In the genomic region with DNA sequence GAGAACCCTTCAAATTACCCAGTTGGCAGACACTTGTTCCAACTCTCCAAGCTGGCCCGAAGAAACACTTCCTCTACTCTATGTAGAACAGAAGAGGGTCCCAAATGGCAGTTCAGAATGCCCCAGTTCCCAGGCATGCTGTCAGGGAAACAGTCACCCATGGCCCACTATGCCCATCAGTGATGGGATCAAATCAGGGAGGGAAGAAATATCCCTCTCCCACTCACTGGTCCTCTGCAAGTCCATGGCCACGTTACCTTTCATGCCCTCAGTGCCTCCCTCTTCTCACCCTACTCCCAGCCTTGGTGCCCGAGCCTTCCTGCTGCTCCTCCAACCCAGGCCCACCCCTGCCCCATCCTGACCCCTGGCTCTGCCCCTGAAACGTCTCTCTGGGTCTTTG, we compare ENCODE assay signal across 19 cellular contexts. TPM values are rescaled to one million over a fixed set of nuclear protein-coding genes. Genes with fewer than 3 reads are reported as not detected.
DNase-seq lines count a peak whose midpoint lies in the region; ATAC-seq and TF ChIP-seq lines count a peak whose summit lies in the region.
"Had no signal": no experiment of that assay in that cellular context is flagged by ENCODE, and none has a peak within 500 bp of the region (broad histone marks: within the 10 kb centered on the region; RNA-seq: fewer than 3 reads in every experiment).

No MANE protein-coding gene starts in this region.

- intact Hi-C loops in activated CD8-positive, alpha-beta T cell treated with anti-CD3 and anti-CD28 coated beads for 36 hours (cut with micrococcal nuclease), result no loop called here
- intact Hi-C loops in CD4-positive, alpha-beta T cell (cut with DNase I, micrococcal nuclease), result no loop called here

- no peaks in the 10 kb centered on the region for H3K27me3 ChIP-seq in CD4-positive, alpha-beta T cell (ENCODE audit: control insufficient read depth, insufficient read depth, low read length)
- H3K27me3 ChIP-seq: BLaER1 had no signal

- peak overlapping the region; percentile 54 for H3K27ac Mint-ChIP-seq in activated CD8-positive, alpha-beta T cell treated with anti-CD3 and anti-CD28 coated beads, Interleukin-2, amount 10 ng/mL, durations not matched to agents 7 days and 5 days
- H3K27ac Mint-ChIP-seq in activated CD8-positive, alpha-beta T cell treated with anti-CD3 and anti-CD28 coated beads for 36 hours, result no peak overlapping the region
- H3K27ac Mint-ChIP-seq in CD4-positive, alpha-beta T cell, result peak overlapping the region; percentile 20
- peak overlapping the region; percentile 64 to 86 for H3K27ac Mint-ChIP-seq in effector memory CD8-positive, alpha-beta T cell
- H3K27ac Mint-ChIP-seq in natural killer cell treated with Interleukin-12 subunit alpha and Interleukin-12 subunit beta and Interleukin-15 and Interleukin-18, amount 100 ng/mL, for 72 hours, result no peak overlapping the region

- no peak overlapping the region for H3K4me3 Mint-ChIP-seq in activated CD8-positive, alpha-beta T cell treated with anti-CD3 and anti-CD28 coated beads, Interleukin-2, amount 10 ng/mL, durations not matched to agents 7 days and 5 days
- no peak overlapping the region for H3K4me3 Mint-ChIP-seq in activated CD8-positive, alpha-beta T cell treated with anti-CD3 and anti-CD28 coated beads for 36 hours
- H3K4me3 Mint-ChIP-seq in CD4-positive, alpha-beta T cell, result no peak overlapping the region
- H3K4me3 Mint-ChIP-seq in effector memory CD8-positive, alpha-beta T cell, result no peak overlapping the region
- H3K4me3 Mint-ChIP-seq in natural killer cell treated with Interleukin-12 subunit alpha and Interleukin-12 subunit beta and Interleukin-15 and Interleukin-18, amount 100 ng/mL, for 72 hours, result no peak overlapping the region

- H3K36me3 Mint-ChIP-seq in activated CD8-positive, alpha-beta T cell treated with anti-CD3 and anti-CD28 coated beads, Interleukin-2, amount 10 ng/mL, durations not matched to agents 7 days and 5 days (ENCODE audit: low read depth), result peaks cover 63% of the 10 kb centered on the region
- H3K36me3 Mint-ChIP-seq in activated CD8-positive, alpha-beta T cell treated with anti-CD3 and anti-CD28 coated beads for 36 hours (ENCODE audit: low read depth), result peaks cover 22% of the 10 kb centered on the region
- H3K36me3 Mint-ChIP-seq in CD4-positive, alpha-beta T cell (ENCODE audit: low read depth), result peaks cover 91% of the 10 kb centered on the region
- H3K36me3 Mint-ChIP-seq in effector memory CD8-positive, alpha-beta T cell (ENCODE audit: insufficient read depth), result peaks cover 93% of the 10 kb centered on the region
- H3K36me3 Mint-ChIP-seq in natural killer cell treated with Interleukin-12 subunit alpha and Interleukin-12 subunit beta and Interleukin-15 and Interleukin-18, amount 100 ng/mL, for 72 hours, result peaks cover 13% of the 10 kb centered on the region

- no peak overlapping the region for H3K27ac ChIP-seq in CD4-positive, alpha-beta T cell (ENCODE audit: low read depth, low read length)
- H3K27ac ChIP-seq: BLaER1, RWPE1 had no signal

- peaks cover 9% of the 10 kb centered on the region for H3K4me1 Mint-ChIP-seq in activated CD8-positive, alpha-beta T cell treated with anti-CD3 and anti-CD28 coated beads, Interleukin-2, amount 10 ng/mL, durations not matched to agents 7 days and 5 days (ENCODE audit: low read depth)
- peaks cover 20% of the 10 kb centered on the region for H3K4me1 Mint-ChIP-seq in activated CD8-positive, alpha-beta T cell treated with anti-CD3 and anti-CD28 coated beads for 36 hours (ENCODE audit: low read depth)
- peaks cover 23% of the 10 kb centered on the region for H3K4me1 Mint-ChIP-seq in CD4-positive, alpha-beta T cell (ENCODE audit: low read depth)
- peaks cover 17 to 41% of the 10 kb centered on the region in 2 donors for H3K4me1 Mint-ChIP-seq in effector memory CD8-positive, alpha-beta T cell (ENCODE audit: low read depth in 2 of 2)
- peaks cover 0 to 33% of the 10 kb centered on the region in 2 donors for H3K4me1 Mint-ChIP-seq in natural killer cell treated with Interleukin-12 subunit alpha and Interleukin-12 subunit beta and Interleukin-15 and Interleukin-18, amount 100 ng/mL, for 72 hours (ENCODE audit: low read depth in 2 of 2)

- no peaks in the 10 kb centered on the region for H3K27me3 Mint-ChIP-seq in activated CD8-positive, alpha-beta T cell treated with anti-CD3 and anti-CD28 coated beads, Interleukin-2, amount 10 ng/mL, durations not matched to agents 7 days and 5 days (ENCODE audit: low read depth)
- no peaks in the 10 kb centered on the region for H3K27me3 Mint-ChIP-seq in activated CD8-positive, alpha-beta T cell treated with anti-CD3 and anti-CD28 coated beads for 36 hours
- H3K27me3 Mint-ChIP-seq in CD4-positive, alpha-beta T cell, result no peaks in the 10 kb centered on the region
- no peaks in the 10 kb centered on the region for H3K27me3 Mint-ChIP-seq in effector memory CD8-positive, alpha-beta T cell
- H3K27me3 Mint-ChIP-seq in natural killer cell treated with Interleukin-12 subunit alpha and Interleukin-12 subunit beta and Interleukin-15 and Interleukin-18, amount 100 ng/mL, for 72 hours, result no peaks in the 10 kb centered on the region

- H3K9me3 ChIP-seq in CD4-positive, alpha-beta T cell (ENCODE audit: control insufficient read depth, low read length), result no peaks in the 10 kb centered on the region
- H3K9me3 ChIP-seq: BLaER1 had no signal

- no peak for ATAC-seq in activated CD8-positive, alpha-beta T cell treated with anti-CD3 and anti-CD28 coated beads, Interleukin-2, amount 10 ng/mL, durations not matched to agents 7 days and 5 days
- no peak for ATAC-seq in activated CD8-positive, alpha-beta T cell treated with anti-CD3 and anti-CD28 coated beads for 36 hours
- ATAC-seq in CD4-positive, alpha-beta T cell (ENCODE audit: poor library complexity), result no peak
- no peak for ATAC-seq in effector memory CD8-positive, alpha-beta T cell (replicated peaks)
- ATAC-seq in natural killer cell treated with Interleukin-12 subunit alpha and Interleukin-12 subunit beta and Interleukin-15 and Interleukin-18, amount 100 ng/mL, for 72 hours, result no peak

- H3K9me3 Mint-ChIP-seq in activated CD8-positive, alpha-beta T cell treated with anti-CD3 and anti-CD28 coated beads, Interleukin-2, amount 10 ng/mL, durations not matched to agents 7 days and 5 days (ENCODE audit: insufficient read depth), result no peaks in the 10 kb centered on the region
- no peaks in the 10 kb centered on the region for H3K9me3 Mint-ChIP-seq in activated CD8-positive, alpha-beta T cell treated with anti-CD3 and anti-CD28 coated beads for 36 hours
- H3K9me3 Mint-ChIP-seq in CD4-positive, alpha-beta T cell, result no peaks in the 10 kb centered on the region
- H3K9me3 Mint-ChIP-seq in effector memory CD8-positive, alpha-beta T cell, result no peaks in the 10 kb centered on the region
- no peaks in the 10 kb centered on the region for H3K9me3 Mint-ChIP-seq in natural killer cell treated with Interleukin-12 subunit alpha and Interleukin-12 subunit beta and Interleukin-15 and Interleukin-18, amount 100 ng/mL, for 72 hours

- DNase-seq in activated CD8-positive, alpha-beta T cell treated with anti-CD3 and anti-CD28 coated beads, Interleukin-2, amount 10 ng/mL, durations not matched to agents 7 days and 5 days, result no peak
- DNase-seq in activated CD8-positive, alpha-beta T cell treated with anti-CD3 and anti-CD28 coated beads for 36 hours, result no peak
- DNase-seq in CD4-positive, alpha-beta T cell, result no peak
- DNase-seq in effector memory CD8-positive, alpha-beta T cell, result no peak
- DNase-seq in natural killer cell treated with Interleukin-12 subunit alpha and Interleukin-12 subunit beta and Interleukin-15 and Interleukin-18, amount 100 ng/mL, for 72 hours (ENCODE audit: low spot score), result peak; percentile 35
- DNase-seq in 8988T (no peak), NCI-H1694 treated with DMSO at 0.1 percent for 48 hours (lab: John Stamatoyannopoulos, UW) (no peak)
- no peak for DNase-seq in stimulated activated CD4-positive, alpha-beta T cell treated with anti-CD3 and anti-CD28 coated beads, Interleukin-2, amount 100 ng/mL, for 24 hours
- DNase-seq: COR-L47, DMS153, GOT3, KG1, NCI-H1436, NCI-H2029 treated with DMSO at 0.1 percent for 48 hours, NCI-H2171 treated with DMSO at 0.1 percent for 48 hours, NCI-H446 treated with DMSO at 0.1 percent for 48 hours, NCI-H748 treated with DMSO at 0.1 percent for 48 hours had no signal

- TF ChIP-seq CTCF in activated CD8-positive, alpha-beta T cell treated with anti-CD3 and anti-CD28 coated beads for 36 hours (IDR thresholded peaks at IDR 0.05), result no peak
- TF ChIP-seq CTCF in CD4-positive, alpha-beta T cell (IDR thresholded peaks at IDR 0.05), result no peak

- POLR2A ChIA-PET in activated CD8-positive, alpha-beta T cell treated with anti-CD3 and anti-CD28 coated beads, Interleukin-2, amount 10 ng/mL, durations not matched to agents 7 days and 5 days (lab: Charles Lee), result no interaction called here
- POLR2A ChIA-PET in activated CD8-positive, alpha-beta T cell treated with anti-CD3 and anti-CD28 coated beads for 36 hours (lab: Charles Lee), result interaction anchor here (0.8 kb wide), 1 partner anchor 9 kb away, joined by 4 read pairs; no protein-coding TSS in a partner anchor
- POLR2A ChIA-PET in CD4-positive, alpha-beta T cell (lab: Charles Lee), result no interaction called here

- CTCF ChIA-PET in activated CD8-positive, alpha-beta T cell treated with anti-CD3 and anti-CD28 coated beads, Interleukin-2, amount 10 ng/mL, durations not matched to agents 7 days and 5 days (lab: Charles Lee), result interaction anchor here (1.0 to 8.7 kb wide), 3 partner anchors 13 to 36 kb away, joined by 3 to 118 read pairs (median 5); no protein-coding TSS in a partner anchor
- CTCF ChIA-PET in activated CD8-positive, alpha-beta T cell treated with anti-CD3 and anti-CD28 coated beads for 36 hours (lab: Charles Lee), result interaction anchor here (0.8 to 9.3 kb wide), 7 partner anchors 8 to 93 kb away, joined by 3 to 115 read pairs (median 3); a partner anchor contains a TSS
- CTCF ChIA-PET in CD4-positive, alpha-beta T cell (lab: Charles Lee), result no interaction called here

RNA-seq across cellular contexts. Expression of a gene that starts 16.6 kb away (rescaled TPM):
- total RNA-seq in activated CD8-positive, alpha-beta T cell treated with anti-CD3 and anti-CD28 coated beads, Interleukin-2, amount 10 ng/mL, durations not matched to agents 7 days and 5 days, result 10 to 100 TPM; 77.1 to 80.2 TPM
- total RNA-seq in activated CD8-positive, alpha-beta T cell treated with anti-CD3 and anti-CD28 coated beads for 36 hours, result 10 to 100 TPM; 44.5 to 46.7 TPM
- 100 to 1,000 TPM; 111 to 116 TPM for total RNA-seq in CD4-positive, alpha-beta T cell
- total RNA-seq in natural killer cell treated with Interleukin-12 subunit alpha and Interleukin-12 subunit beta and Interleukin-15 and Interleukin-18, amount 100 ng/mL, for 72 hours, result 100 to 1,000 TPM in 1 of 2 donors, 10 to 100 TPM in 1; 79.8 to 169 TPM

RNA-seq across cellular contexts. Expression of a gene that starts 57.7 kb away (rescaled TPM):
- total RNA-seq in activated CD8-positive, alpha-beta T cell treated with anti-CD3 and anti-CD28 coated beads, Interleukin-2, amount 10 ng/mL, durations not matched to agents 7 days and 5 days, result 1 to 10 TPM; 6.9 to 8.5 TPM
- total RNA-seq in activated CD8-positive, alpha-beta T cell treated with anti-CD3 and anti-CD28 coated beads for 36 hours, result under 1 TPM; 0.18 TPM
- total RNA-seq in CD4-positive, alpha-beta T cell, result not detected
- 1 to 10 TPM in 1 of 2 donors, under 1 TPM in 1; 0.64 to 1.5 TPM for total RNA-seq in natural killer cell treated with Interleukin-12 subunit alpha and Interleukin-12 subunit beta and Interleukin-15 and Interleukin-18, amount 100 ng/mL, for 72 hours

Comparison
In these comparisons a context has a peak if more than half of its experiments do, and no peak if none do; other contexts are left out.
1. H3K27ac Mint-ChIP-seq: peak in activated CD8-positive, alpha-beta T cell treated with anti-CD3 and anti-CD28 coated beads, Interleukin-2, amount 10 ng/mL, durations not matched to agents 7 days and 5 days (single experiment), CD4-positive, alpha-beta T cell (single experiment) and effector memory CD8-positive, alpha-beta T cell (2 of 2); none in activated CD8-positive, alpha-beta T cell treated with anti-CD3 and anti-CD28 coated beads for 36 hours (single experiment) and natural killer cell treated with Interleukin-12 subunit alpha and Interleukin-12 subunit beta and Interleukin-15 and Interleukin-18, amount 100 ng/mL, for 72 hours (0 of 2).